In the genomic region with DNA sequence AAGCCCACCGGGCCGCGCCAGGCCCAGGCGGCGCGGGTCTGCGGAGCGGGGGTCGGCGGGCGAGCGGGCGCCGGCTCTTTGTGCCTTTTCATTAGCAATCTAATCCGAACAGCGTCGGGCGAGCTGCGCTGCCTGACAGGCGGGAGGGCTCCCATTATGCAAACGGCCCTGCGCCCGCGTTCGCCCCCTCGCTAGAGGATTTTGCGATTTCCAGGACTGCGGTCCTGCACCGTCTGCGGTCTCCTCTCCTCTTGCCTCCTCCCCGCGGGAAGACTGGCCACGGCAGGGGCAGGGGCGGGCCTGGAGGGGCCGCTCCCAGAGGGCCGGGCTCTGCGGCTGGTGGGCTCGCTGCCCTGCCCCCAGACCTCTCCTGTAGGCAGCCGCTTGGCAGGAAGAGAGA, we compare ENCODE assay signal across 8 cellular contexts. TPM values are rescaled to one million over a fixed set of nuclear protein-coding genes. Genes with fewer than 3 reads are reported as not detected.
A peak's percentile ranks its signal among the peaks of the same experiment; 100 is the strongest.
DNase-seq lines count a peak whose midpoint lies in the region; ATAC-seq and TF ChIP-seq lines count a peak whose summit lies in the region.
"Not testable (repeated sequence)": the region's sequence is repeated elsewhere in the genome, so short reads cannot be mapped to it uniquely, and the experiment has no call there.

No MANE protein-coding gene starts in this region.

- not testable (repeated sequence) for TF ChIP-seq CTCF in Peyer's patch (IDR thresholded peaks at IDR 0.05); fibroblast of mammary gland (conservative IDR thresholded peaks at IDR 0.05; ENCODE audit: control insufficient read depth, insufficient read depth, low read depth, low read length); mesothelial cell of epicardium (IDR thresholded peaks at IDR 0.05; ENCODE audit: unreplicated experiment)

- not testable (repeated sequence) for H3K27me3 Mint-ChIP-seq in mesothelial cell of epicardium (ENCODE audit: low read depth)

- not testable (repeated sequence) for H3K36me3 Mint-ChIP-seq in mesothelial cell of epicardium

- ATAC-seq in GM21390 (IDR thresholded peaks at IDR 0.05; ENCODE audit: unreplicated experiment) (peak; percentile 32), HG03097 (IDR thresholded peaks at IDR 0.05; ENCODE audit: low FRiP score, unreplicated experiment) (peak; percentile 2)

- not testable (repeated sequence) for H3K4me1 Mint-ChIP-seq in mesothelial cell of epicardium

- H3K27ac Mint-ChIP-seq in mesothelial cell of epicardium, result not testable (repeated sequence)

- H3K9me3 Mint-ChIP-seq in mesothelial cell of epicardium, result not testable (repeated sequence)

- not testable (repeated sequence) for H3K27me3 ChIP-seq in BLaER1, Peyer's patch

- not testable (repeated sequence) for TF ChIP-seq POLR2A in Peyer's patch (IDR thresholded peaks at IDR 0.05)

- not testable (repeated sequence) for H3K4me1 ChIP-seq in BLaER1, Peyer's patch

- not testable (repeated sequence) for H3K9me3 ChIP-seq in BLaER1, Peyer's patch

- DNase-seq in Peyer's patch (peak in 2 of 3 donors; percentile 22 to 47), mesothelial cell of epicardium (ENCODE audit: low spot score in 2 of 2, unreplicated experiment in 2 of 2) (peak; percentile 34 to 76)
- DNase-seq in activated naive CD4-positive, alpha-beta T cell treated with anti-CD3 and anti-CD28 coated beads, Interleukin-2, amount 50 U/mL, for 16 hours, result peak; percentile 13
- not testable (repeated sequence) for DNase-seq in fibroblast of mammary gland (ENCODE audit: low read depth)
- DNase-seq in stimulated activated CD4-positive, alpha-beta T cell treated with anti-CD3 and anti-CD28 coated beads, Interleukin-1b, Interleukin-23, amount 100 ng/mL, for 48 hours, result peak; percentile 8

- H3K27ac ChIP-seq in BLaER1, Peyer's patch: not testable (repeated sequence)

- H3K4me3 ChIP-seq in BLaER1 (peak overlapping the region; percentile 65), Peyer's patch (peak overlapping the region; percentile 42 to 55 (median 47)), fibroblast of mammary gland (ENCODE audit: control insufficient read depth, low read depth, low read length) (peak overlapping the region; percentile 42)

- not testable (repeated sequence) for H4K20me1 ChIP-seq in BLaER1

- H3K4me2 ChIP-seq in BLaER1, result not testable (repeated sequence)

- H3K4me3 Mint-ChIP-seq in mesothelial cell of epicardium, result peak overlapping the region; percentile 69

- peak overlapping the region; percentile 77; the same call in 1 of the 2 replicates for H3K9ac ChIP-seq in BLaER1

- H3K36me3 ChIP-seq in BLaER1, Peyer's patch: not testable (repeated sequence)

RNA-seq across cellular contexts. Expression of gene HIC2, which starts 0.6 kb away (rescaled TPM):
- total RNA-seq in Peyer's patch, result 1 to 10 TPM; 5.0 to 9.5 (median 7.4) TPM
- total RNA-seq in mesothelial cell of epicardium, result 26.6 to 27.3 TPM (median 27.2 TPM) in 3 replicates

RNA-seq across cellular contexts. Expression of gene RIMBP3B, which starts 34.3 kb away (rescaled TPM):
- total RNA-seq in Peyer's patch (not detected), mesothelial cell of epicardium (0.13 to 0.68 TPM (median 0.36 TPM) in 3 replicates)

RNA-seq across cellular contexts. Expression of gene TMEM191C, which starts 49.4 kb away (rescaled TPM):
- total RNA-seq in Peyer's patch (10 to 100 TPM in 1 of 4 donors, 1 to 10 TPM in 2, under 1 TPM in 1; 0.83 to 14.5 (median 4.0) TPM), mesothelial cell of epicardium (2.0 to 4.4 TPM (median 4.2 TPM) in 3 replicates)
